In the genomic region with DNA sequence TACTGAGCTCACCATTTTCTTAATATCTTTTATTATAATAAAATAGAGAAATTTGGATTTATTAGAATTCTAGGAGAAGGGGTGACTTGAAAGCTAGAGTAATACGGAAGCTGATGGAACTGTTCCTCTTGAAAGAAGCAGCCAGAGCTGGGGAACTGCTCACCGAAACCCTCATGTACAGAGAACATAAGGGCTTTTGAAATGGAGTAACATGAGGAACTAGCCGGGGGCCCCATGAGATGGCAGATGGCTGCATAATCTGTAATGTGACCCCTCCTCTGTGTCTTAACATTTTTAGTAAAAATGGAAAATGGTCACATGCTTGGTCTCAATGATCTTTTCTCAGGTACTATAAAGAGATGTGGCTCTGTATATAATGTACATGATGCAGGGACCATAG, we compare ENCODE assay signal across 16 cellular contexts. TPM values are rescaled to one million over a fixed set of nuclear protein-coding genes. Genes with fewer than 3 reads are reported as not detected.
DNase-seq lines count a peak whose midpoint lies in the region; ATAC-seq and TF ChIP-seq lines count a peak whose summit lies in the region.
"Had no signal": no experiment of that assay in that cellular context is flagged by ENCODE, and none has a peak within 500 bp of the region (broad histone marks: within the 10 kb centered on the region; RNA-seq: fewer than 3 reads in every experiment).

No MANE protein-coding gene starts in this region.

- H3K27me3 Mint-ChIP-seq in WTC11 (ENCODE audit: low read depth) (peaks cover 38% of the 10 kb centered on the region), MCF 10A (ENCODE audit: insufficient read depth, unreplicated experiment) (no peaks in the 10 kb centered on the region)

- no peak overlapping the region for H3K27ac Mint-ChIP-seq in WTC11
- no peak overlapping the region for H3K27ac Mint-ChIP-seq in MCF 10A (ENCODE audit: low read depth, unreplicated experiment)
- H3K27ac Mint-ChIP-seq: CD8-positive, alpha-beta memory T cell had no signal

- TF ChIP-seq CTCF in WTC11 (IDR thresholded peaks at IDR 0.05), result no peak
- no peak for TF ChIP-seq CTCF in MCF 10A (IDR thresholded peaks at IDR 0.05; ENCODE audit: unreplicated experiment)

- H3K36me3 Mint-ChIP-seq in WTC11, result no peaks in the 10 kb centered on the region
- no peaks in the 10 kb centered on the region for H3K36me3 Mint-ChIP-seq in MCF 10A (ENCODE audit: insufficient read depth, unreplicated experiment)
- H3K36me3 Mint-ChIP-seq: CD8-positive, alpha-beta memory T cell had no signal

- H3K4me3 Mint-ChIP-seq in WTC11 (no peak overlapping the region), MCF 10A (ENCODE audit: unreplicated experiment) (no peak overlapping the region)
- H3K4me3 Mint-ChIP-seq: CD8-positive, alpha-beta memory T cell had no signal

- no TSS peak for BruUV-seq in MCF 10A (replicated peaks; lab: Mats Ljungman, UMichigan)

- ATAC-seq in WTC11, result no peak
- ATAC-seq in stimulated activated naive CD8-positive, alpha-beta T cell treated with anti-CD3 and anti-CD28 coated beads, Interleukin-15, Interleukin-2, amounts not matched to agents 100 U/mL and 50 U/mL, for 24 hours, result no peak
- ATAC-seq: K562 had no signal

- intact Hi-C loops in MCF 10A (cut with micrococcal nuclease), result no loop called here

- CTCF ChIA-PET in WTC11 (lab: Charles Lee) (interaction anchor here (0.5 to 1.2 kb wide), 3 partner anchors 228 to 488 kb away, joined by 3 to 4 read pairs (median 3); no protein-coding TSS in a partner anchor), MCF 10A (lab: Yijun Ruan, JAX) (interaction anchor here (1.3 kb wide), 1 partner anchor 76 kb away, joined by 4 read pairs; no protein-coding TSS in a partner anchor)

- H3K4me1 Mint-ChIP-seq in WTC11 (peaks cover 5% of the 10 kb centered on the region), MCF 10A (ENCODE audit: insufficient read depth, unreplicated experiment) (no peaks in the 10 kb centered on the region)
- H3K4me1 Mint-ChIP-seq: CD8-positive, alpha-beta memory T cell had no signal

- DNase-seq in SIG-M5 treated with dmso at 0.1 percent for 504 hours (lab: John Stamatoyannopoulos, UW; ENCODE audit: unreplicated experiment) (peak; percentile 50), SIG-M5 (lab: John Stamatoyannopoulos, UW) (no peak), NCI-H2171 treated with DMSO at 0.1 percent for 48 hours (lab: John Stamatoyannopoulos, UW) (peak; percentile 85), globus pallidus (ENCODE audit: low spot score) (peak; percentile 26), WTC11 (ENCODE audit: low spot score) (no peak), MCF 10A (ENCODE audit: unreplicated experiment) (no peak)
- DNase-seq in stimulated activated naive CD8-positive, alpha-beta T cell treated with anti-CD3 and anti-CD28 coated beads, Interleukin-15, Interleukin-2, amounts not matched to agents 100 U/mL and 50 U/mL, for 24 hours, result no peak
- DNase-seq: CD8-positive, alpha-beta memory T cell; DMS79; GM23248; NCI-H1417 treated with DMSO at 0.1 percent for 48 hours; NCI-H2029 treated with DMSO at 0.1 percent for 48 hours; NCI-H345; NCI-H526 treated with DMSO at 0.1 percent for 48 hours; PC-9 had no signal

- no peaks in the 10 kb centered on the region for H3K9me3 Mint-ChIP-seq in WTC11
- no peaks in the 10 kb centered on the region for H3K9me3 Mint-ChIP-seq in MCF 10A (ENCODE audit: unreplicated experiment)
- H3K9me3 Mint-ChIP-seq: CD8-positive, alpha-beta memory T cell had no signal

- POLR2A ChIA-PET in WTC11 (lab: Charles Lee) (no interaction called here), MCF 10A (lab: Yijun Ruan, JAX) (interaction anchor here (1.4 kb wide), 1 partner anchor 9 kb away, joined by 4 read pairs; no protein-coding TSS in a partner anchor)

TF ChIP-seq in WTC11, 78 proteins besides CTCF, POLR2A, EP300 and RAD21 (continues in another document):
- TF ChIP-seq JAZF1 (CRISPR knock-in tag; IDR thresholded peaks at IDR 0.05) (no peak), GTF2I (CRISPR knock-in tag; conservative IDR thresholded peaks at IDR 0.05) (no peak), SP1 (CRISPR knock-in tag; conservative IDR thresholded peaks at IDR 0.05) (no peak)
- TF ChIP-seq, protein P1, sequence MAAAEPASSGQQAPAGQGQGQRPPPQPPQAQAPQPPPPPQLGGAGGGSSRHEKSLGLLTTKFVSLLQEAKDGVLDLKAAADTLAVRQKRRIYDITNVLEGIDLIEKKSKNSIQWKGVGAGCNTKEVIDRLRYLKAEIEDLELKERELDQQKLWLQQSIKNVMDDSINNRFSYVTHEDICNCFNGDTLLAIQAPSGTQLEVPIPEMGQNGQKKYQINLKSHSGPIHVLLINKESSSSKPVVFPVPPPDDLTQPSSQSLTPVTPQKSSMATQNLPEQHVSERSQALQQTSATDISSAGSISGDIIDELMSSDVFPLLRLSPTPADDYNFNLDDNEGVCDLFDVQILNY (CRISPR knock-in tag; IDR thresholded peaks at IDR 0.05), result no peak
- TF ChIP-seq, protein P2, sequence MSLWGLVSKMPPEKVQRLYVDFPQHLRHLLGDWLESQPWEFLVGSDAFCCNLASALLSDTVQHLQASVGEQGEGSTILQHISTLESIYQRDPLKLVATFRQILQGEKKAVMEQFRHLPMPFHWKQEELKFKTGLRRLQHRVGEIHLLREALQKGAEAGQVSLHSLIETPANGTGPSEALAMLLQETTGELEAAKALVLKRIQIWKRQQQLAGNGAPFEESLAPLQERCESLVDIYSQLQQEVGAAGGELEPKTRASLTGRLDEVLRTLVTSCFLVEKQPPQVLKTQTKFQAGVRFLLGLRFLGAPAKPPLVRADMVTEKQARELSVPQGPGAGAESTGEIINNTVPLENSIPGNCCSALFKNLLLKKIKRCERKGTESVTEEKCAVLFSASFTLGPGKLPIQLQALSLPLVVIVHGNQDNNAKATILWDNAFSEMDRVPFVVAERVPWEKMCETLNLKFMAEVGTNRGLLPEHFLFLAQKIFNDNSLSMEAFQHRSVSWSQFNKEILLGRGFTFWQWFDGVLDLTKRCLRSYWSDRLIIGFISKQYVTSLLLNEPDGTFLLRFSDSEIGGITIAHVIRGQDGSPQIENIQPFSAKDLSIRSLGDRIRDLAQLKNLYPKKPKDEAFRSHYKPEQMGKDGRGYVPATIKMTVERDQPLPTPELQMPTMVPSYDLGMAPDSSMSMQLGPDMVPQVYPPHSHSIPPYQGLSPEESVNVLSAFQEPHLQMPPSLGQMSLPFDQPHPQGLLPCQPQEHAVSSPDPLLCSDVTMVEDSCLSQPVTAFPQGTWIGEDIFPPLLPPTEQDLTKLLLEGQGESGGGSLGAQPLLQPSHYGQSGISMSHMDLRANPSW (CRISPR knock-in tag; conservative IDR thresholded peaks at IDR 0.05; ENCODE audit: low read depth), result no peak
- TF ChIP-seq, protein P3, sequence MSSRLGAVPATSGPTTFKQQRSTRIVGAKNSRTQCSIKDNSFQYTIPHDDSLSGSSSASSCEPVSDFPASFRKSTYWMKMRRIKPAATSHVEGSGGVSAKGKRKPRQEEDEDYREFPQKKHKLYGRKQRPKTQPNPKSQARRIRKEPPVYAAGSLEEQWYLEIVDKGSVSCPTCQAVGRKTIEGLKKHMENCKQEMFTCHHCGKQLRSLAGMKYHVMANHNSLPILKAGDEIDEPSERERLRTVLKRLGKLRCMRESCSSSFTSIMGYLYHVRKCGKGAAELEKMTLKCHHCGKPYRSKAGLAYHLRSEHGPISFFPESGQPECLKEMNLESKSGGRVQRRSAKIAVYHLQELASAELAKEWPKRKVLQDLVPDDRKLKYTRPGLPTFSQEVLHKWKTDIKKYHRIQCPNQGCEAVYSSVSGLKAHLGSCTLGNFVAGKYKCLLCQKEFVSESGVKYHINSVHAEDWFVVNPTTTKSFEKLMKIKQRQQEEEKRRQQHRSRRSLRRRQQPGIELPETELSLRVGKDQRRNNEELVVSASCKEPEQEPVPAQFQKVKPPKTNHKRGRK (CRISPR knock-in tag; IDR thresholded peaks at IDR 0.05; ENCODE audit: borderline replicate concordance), result no peak
- TF ChIP-seq, protein P4, sequence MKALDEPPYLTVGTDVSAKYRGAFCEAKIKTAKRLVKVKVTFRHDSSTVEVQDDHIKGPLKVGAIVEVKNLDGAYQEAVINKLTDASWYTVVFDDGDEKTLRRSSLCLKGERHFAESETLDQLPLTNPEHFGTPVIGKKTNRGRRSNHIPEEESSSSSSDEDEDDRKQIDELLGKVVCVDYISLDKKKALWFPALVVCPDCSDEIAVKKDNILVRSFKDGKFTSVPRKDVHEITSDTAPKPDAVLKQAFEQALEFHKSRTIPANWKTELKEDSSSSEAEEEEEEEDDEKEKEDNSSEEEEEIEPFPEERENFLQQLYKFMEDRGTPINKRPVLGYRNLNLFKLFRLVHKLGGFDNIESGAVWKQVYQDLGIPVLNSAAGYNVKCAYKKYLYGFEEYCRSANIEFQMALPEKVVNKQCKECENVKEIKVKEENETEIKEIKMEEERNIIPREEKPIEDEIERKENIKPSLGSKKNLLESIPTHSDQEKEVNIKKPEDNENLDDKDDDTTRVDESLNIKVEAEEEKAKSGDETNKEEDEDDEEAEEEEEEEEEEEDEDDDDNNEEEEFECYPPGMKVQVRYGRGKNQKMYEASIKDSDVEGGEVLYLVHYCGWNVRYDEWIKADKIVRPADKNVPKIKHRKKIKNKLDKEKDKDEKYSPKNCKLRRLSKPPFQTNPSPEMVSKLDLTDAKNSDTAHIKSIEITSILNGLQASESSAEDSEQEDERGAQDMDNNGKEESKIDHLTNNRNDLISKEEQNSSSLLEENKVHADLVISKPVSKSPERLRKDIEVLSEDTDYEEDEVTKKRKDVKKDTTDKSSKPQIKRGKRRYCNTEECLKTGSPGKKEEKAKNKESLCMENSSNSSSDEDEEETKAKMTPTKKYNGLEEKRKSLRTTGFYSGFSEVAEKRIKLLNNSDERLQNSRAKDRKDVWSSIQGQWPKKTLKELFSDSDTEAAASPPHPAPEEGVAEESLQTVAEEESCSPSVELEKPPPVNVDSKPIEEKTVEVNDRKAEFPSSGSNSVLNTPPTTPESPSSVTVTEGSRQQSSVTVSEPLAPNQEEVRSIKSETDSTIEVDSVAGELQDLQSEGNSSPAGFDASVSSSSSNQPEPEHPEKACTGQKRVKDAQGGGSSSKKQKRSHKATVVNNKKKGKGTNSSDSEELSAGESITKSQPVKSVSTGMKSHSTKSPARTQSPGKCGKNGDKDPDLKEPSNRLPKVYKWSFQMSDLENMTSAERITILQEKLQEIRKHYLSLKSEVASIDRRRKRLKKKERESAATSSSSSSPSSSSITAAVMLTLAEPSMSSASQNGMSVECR (CRISPR knock-in tag; IDR thresholded peaks at IDR 0.05; ENCODE audit: borderline replicate concordance), result no peak

RNA-seq across cellular contexts. Expression of a gene that starts 15.7 kb away (rescaled TPM):
- total RNA-seq in WTC11 (2021), result 38.9 to 43.6 TPM (median 42.8 TPM) in 3 replicates
- total RNA-seq in MCF 10A (2022), result 39.1 and 47.6 TPM in 2 replicates

Comparison
In these comparisons a context has a peak if more than half of its experiments do, and no peak if none do; other contexts are left out.
1. DNase-seq: peak in SIG-M5 treated with dmso at 0.1 percent for 504 hours (single experiment), NCI-H2171 treated with DMSO at 0.1 percent for 48 hours (single experiment) and globus pallidus (single experiment); none in SIG-M5 (single experiment), WTC11 (single experiment), stimulated activated naive CD8-positive, alpha-beta T cell treated with anti-CD3 and anti-CD28 coated beads, Interleukin-15, Interleukin-2, amounts not matched to agents 100 U/mL and 50 U/mL, for 24 hours (single experiment) and MCF 10A (single experiment).